Comparison of ENCODE assay signal across 8 cellular contexts in the genomic region with DNA sequence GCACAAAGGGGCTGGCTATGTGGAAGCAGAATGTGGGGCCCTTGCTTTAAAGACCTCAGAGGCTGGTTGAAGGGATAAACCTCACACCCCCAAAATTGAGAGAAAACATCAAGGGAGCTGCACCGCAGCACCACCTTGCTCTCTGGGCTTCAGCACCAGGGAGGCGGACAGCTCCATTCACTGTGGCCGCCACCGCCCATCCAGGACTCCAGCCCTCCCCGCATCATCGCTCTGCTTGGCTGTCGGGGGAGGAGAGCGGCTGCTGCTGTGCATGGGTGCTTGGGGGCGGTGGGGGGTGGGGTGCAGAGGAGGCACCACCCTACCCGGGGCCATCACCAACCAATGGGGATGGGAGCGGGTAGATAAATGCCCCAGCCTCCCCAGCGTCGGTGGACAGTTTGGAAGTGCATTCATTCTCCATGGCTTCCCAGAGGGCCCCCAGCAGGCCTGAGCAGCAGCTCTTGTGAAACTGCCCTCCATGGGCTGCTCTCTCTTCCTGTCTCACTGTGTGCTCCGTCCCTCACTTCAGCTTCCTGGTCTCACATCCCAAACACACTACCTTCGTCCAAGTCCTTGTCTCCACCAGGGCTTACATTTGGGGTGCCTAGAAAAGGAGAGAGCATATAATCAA.
A peak's percentile ranks its signal among the peaks of the same experiment; 100 is the strongest.
DNase-seq lines count a peak whose midpoint lies in the region; ATAC-seq, FAIRE-seq and TF ChIP-seq lines count a peak whose summit lies in the region.

No MANE protein-coding gene starts in this region.

- DNase-seq in GM19239 (ENCODE audit: insufficient read length, low spot score) = peak; percentile 67
- peak; percentile 53 for DNase-seq in RPMI7951 (ENCODE audit: low read depth)
- DNase-seq in endodermal cell = peak; percentile 93
- DNase-seq in posterior vena cava (ENCODE audit: low spot score) = peak; percentile 81
- no peak for DNase-seq in NCI-H2029 treated with DMSO at 0.1 percent for 48 hours (lab: John Stamatoyannopoulos, UW)
- no peak for DNase-seq in NCI-H1105 (lab: John Stamatoyannopoulos, UW)
- DNase-seq in cortex of kidney (lab: John Stamatoyannopoulos, UW) = no peak

- no peak for ATAC-seq in HG03457 (IDR thresholded peaks at IDR 0.05; ENCODE audit: unreplicated experiment)

- peaks cover 8% of the 10 kb centered on the region for H3K27me3 ChIP-seq in endodermal cell (ENCODE audit: control insufficient read depth, insufficient read depth, low read length, poor library complexity, severe bottlenecking)

- no peaks in the 10 kb centered on the region for H3K36me3 ChIP-seq in endodermal cell (ENCODE audit: control insufficient read depth, insufficient read depth, low read length)

- peaks cover 4% of the 10 kb centered on the region for H3K9me3 ChIP-seq in endodermal cell (ENCODE audit: control insufficient read depth, low read length)

- peaks cover 12% of the 10 kb centered on the region for H3K9me3 Mint-ChIP-seq in endodermal cell

- no peaks in the 10 kb centered on the region for H3K4me1 ChIP-seq in endodermal cell (ENCODE audit: control insufficient read depth, insufficient read depth, low read length)

- intact Hi-C loops in posterior vena cava (cut with DNase I) = no loop called here

- no peak for FAIRE-seq in GM19239 (lab: Jason Lieb, UNC)

- TF ChIP-seq CTCF in endodermal cell (conservative IDR thresholded peaks at IDR 0.05) = no peak

- H3K36me3 Mint-ChIP-seq in endodermal cell (ENCODE audit: low read depth) = no peaks in the 10 kb centered on the region

- no peaks in the 10 kb centered on the region for H3K4me1 Mint-ChIP-seq in endodermal cell

- 19 to 26% methylated on average over 5 to 15 of the region's 15 CpGs for WGBS in endodermal cell (ENCODE audit: insufficient coverage in 1 of 2, insufficient read length in 1 of 2), 2 experiments

- no peak overlapping the region for H3K27ac ChIP-seq in endodermal cell (ENCODE audit: low read depth, low read length)

- no peak overlapping the region for H3K9ac ChIP-seq in endodermal cell (ENCODE audit: extremely low read depth, low read length, poor library complexity, severe bottlenecking)

- H3K4me3 ChIP-seq in endodermal cell (ENCODE audit: low read length) = no peak overlapping the region

- peaks cover 26% of the 10 kb centered on the region for H3K27me3 Mint-ChIP-seq in endodermal cell (ENCODE audit: insufficient read depth)

- no peak overlapping the region for H3K4me3 Mint-ChIP-seq in endodermal cell

- H3K27ac Mint-ChIP-seq in endodermal cell = no peak overlapping the region

Comparison
In these comparisons a context has a peak if more than half of its experiments do, and no peak if none do; other contexts are left out.
1. DNase-seq: peak in GM19239 (single experiment), RPMI7951 (single experiment), endodermal cell (single experiment) and posterior vena cava (single experiment); none in NCI-H2029 treated with DMSO at 0.1 percent for 48 hours (single experiment), NCI-H1105 (single experiment) and cortex of kidney (single experiment).